In the genomic region with DNA sequence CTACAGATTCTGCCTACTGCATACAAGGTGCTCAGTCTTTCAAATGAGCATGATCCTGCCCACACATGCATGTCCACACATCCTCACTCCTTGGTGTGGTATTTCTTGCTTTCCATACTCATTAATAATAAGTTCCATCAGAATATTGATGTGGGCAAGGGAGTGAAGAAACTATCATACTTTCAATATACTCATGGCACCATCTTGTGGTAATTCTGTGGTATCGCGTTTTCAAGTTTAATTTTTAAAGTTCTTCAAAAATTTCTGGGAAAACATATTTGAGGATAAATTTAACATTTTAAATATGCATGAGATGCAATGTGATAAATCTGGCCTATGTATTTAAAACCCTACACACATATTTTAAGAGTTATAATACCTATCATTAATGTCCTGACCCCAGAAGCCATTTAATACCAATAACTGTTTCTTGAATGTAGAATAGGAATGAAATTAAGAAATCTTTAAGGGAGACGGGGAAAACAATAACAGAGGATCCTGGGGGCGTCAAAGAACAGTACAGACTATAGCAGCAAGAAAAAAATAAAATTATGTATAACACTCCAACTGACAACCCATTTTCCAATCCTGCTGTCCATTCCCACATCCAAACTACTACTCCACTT, we compare ENCODE assay signal across 8 cellular contexts.
DNase-seq lines count a peak whose midpoint lies in the region; ATAC-seq and TF ChIP-seq lines count a peak whose summit lies in the region.

No MANE protein-coding gene starts in this region.

- H3K27ac Mint-ChIP-seq in natural killer cell: no peak overlapping the region
- no peak overlapping the region for H3K27ac Mint-ChIP-seq in natural killer cell treated with Interleukin-12 subunit alpha and Interleukin-12 subunit beta and Interleukin-15 and Interleukin-18, amount 100 ng/mL, for 72 hours
- H3K27ac Mint-ChIP-seq in CD4-positive, alpha-beta memory T cell: no peak overlapping the region

- H3K36me3 ChIP-seq in CD4-positive, alpha-beta memory T cell (ENCODE audit: insufficient read depth, low read length): no peaks in the 10 kb centered on the region

- H3K27me3 Mint-ChIP-seq in natural killer cell (ENCODE audit: low read depth in 2 of 2): no peaks in the 10 kb centered on the region
- H3K27me3 Mint-ChIP-seq in natural killer cell treated with Interleukin-12 subunit alpha and Interleukin-12 subunit beta and Interleukin-15 and Interleukin-18, amount 100 ng/mL, for 72 hours: no peaks in the 10 kb centered on the region
- H3K27me3 Mint-ChIP-seq in CD4-positive, alpha-beta memory T cell: no peaks in the 10 kb centered on the region

- H3K27me3 ChIP-seq in CD4-positive, alpha-beta memory T cell (ENCODE audit: insufficient read depth, low read length): no peaks in the 10 kb centered on the region

- no peaks in the 10 kb centered on the region for H3K36me3 Mint-ChIP-seq in natural killer cell
- no peaks in the 10 kb centered on the region for H3K36me3 Mint-ChIP-seq in natural killer cell treated with Interleukin-12 subunit alpha and Interleukin-12 subunit beta and Interleukin-15 and Interleukin-18, amount 100 ng/mL, for 72 hours
- H3K36me3 Mint-ChIP-seq in CD4-positive, alpha-beta memory T cell: no peaks in the 10 kb centered on the region

- ATAC-seq in natural killer cell: no peak
- ATAC-seq in natural killer cell treated with Interleukin-12 subunit alpha and Interleukin-12 subunit beta and Interleukin-15 and Interleukin-18, amount 100 ng/mL, for 72 hours: no peak
- no peak for ATAC-seq in HG02588 (IDR thresholded peaks at IDR 0.05; ENCODE audit: unreplicated experiment)

- no peak overlapping the region for H3K4me3 ChIP-seq in CD4-positive, alpha-beta memory T cell (ENCODE audit: low read length in 2 of 2)

- H3K27ac ChIP-seq in CD4-positive, alpha-beta memory T cell (ENCODE audit: low read depth, low read length): no peak overlapping the region

- CTCF ChIA-PET in CD4-positive, alpha-beta memory T cell (lab: Charles Lee; ENCODE audit: partially characterized antibody): no interaction called here

- H3K9me3 ChIP-seq in CD4-positive, alpha-beta memory T cell (ENCODE audit: control insufficient read depth in 1 of 2, low read length in 2 of 2): no peaks in the 10 kb centered on the region

- DNase-seq in natural killer cell (no peak), NCI-H1417 (lab: John Stamatoyannopoulos, UW) (peak in 2 of 3 experiments; percentile 15 to 69), amniotic epithelial cell (ENCODE audit: low read depth) (peak; percentile 30), kidney tubule cell (ENCODE audit: low spot score) (peak; percentile 53)
- DNase-seq in natural killer cell treated with Interleukin-12 subunit alpha and Interleukin-12 subunit beta and Interleukin-15 and Interleukin-18, amount 100 ng/mL, for 72 hours (ENCODE audit: low spot score): no peak
- DNase-seq in CD4-positive, alpha-beta memory T cell: no peak
- DNase-seq in activated CD4-positive, alpha-beta T cell treated with anti-CD3 and anti-CD28 coated beads for 1 hour: no peak

- no peaks in the 10 kb centered on the region for H3K9me3 Mint-ChIP-seq in natural killer cell
- no peaks in the 10 kb centered on the region for H3K9me3 Mint-ChIP-seq in natural killer cell treated with Interleukin-12 subunit alpha and Interleukin-12 subunit beta and Interleukin-15 and Interleukin-18, amount 100 ng/mL, for 72 hours
- H3K9me3 Mint-ChIP-seq in CD4-positive, alpha-beta memory T cell: peaks cover 0 to 1% (median 0%) of the 10 kb centered on the region in 8 donors

- no peak overlapping the region for H3K4me3 Mint-ChIP-seq in natural killer cell
- H3K4me3 Mint-ChIP-seq in natural killer cell treated with Interleukin-12 subunit alpha and Interleukin-12 subunit beta and Interleukin-15 and Interleukin-18, amount 100 ng/mL, for 72 hours: no peak overlapping the region
- H3K4me3 Mint-ChIP-seq in CD4-positive, alpha-beta memory T cell: no peak overlapping the region

- peak; percentile 22 for TF ChIP-seq CTCF in natural killer cell (IDR thresholded peaks at IDR 0.05)

- POLR2A ChIA-PET in CD4-positive, alpha-beta memory T cell (lab: Charles Lee; ENCODE audit: partially characterized antibody): no interaction called here

- no peaks in the 10 kb centered on the region for H3K4me1 Mint-ChIP-seq in natural killer cell
- H3K4me1 Mint-ChIP-seq in natural killer cell treated with Interleukin-12 subunit alpha and Interleukin-12 subunit beta and Interleukin-15 and Interleukin-18, amount 100 ng/mL, for 72 hours (ENCODE audit: low read depth in 2 of 2): no peaks in the 10 kb centered on the region
- H3K4me1 Mint-ChIP-seq in CD4-positive, alpha-beta memory T cell: no peaks in the 10 kb centered on the region

- intact Hi-C loops in natural killer cell (cut with micrococcal nuclease): loop anchor here (5.0 kb wide), 1 partner anchor 534 kb away; no protein-coding TSS in a partner anchor
- intact Hi-C loops in CD4-positive, alpha-beta memory T cell (cut with micrococcal nuclease): loop anchor here (5.0 kb wide), 1 partner anchor 859 kb away; no protein-coding TSS in a partner anchor

- H3K4me1 ChIP-seq in CD4-positive, alpha-beta memory T cell (ENCODE audit: insufficient read depth, low read length): no peaks in the 10 kb centered on the region

Comparison
In these comparisons a context has a peak if more than half of its experiments do, and no peak if none do; other contexts are left out.
1. DNase-seq: peak in NCI-H1417 (2 of 3), amniotic epithelial cell (single experiment) and kidney tubule cell (single experiment); none in natural killer cell (single experiment), natural killer cell treated with Interleukin-12 subunit alpha and Interleukin-12 subunit beta and Interleukin-15 and Interleukin-18, amount 100 ng/mL, for 72 hours (single experiment), CD4-positive, alpha-beta memory T cell (0 of 5) and activated CD4-positive, alpha-beta T cell treated with anti-CD3 and anti-CD28 coated beads for 1 hour (single experiment).